Comparison of ENCODE assay signal across 1 cellular context in the genomic region with DNA sequence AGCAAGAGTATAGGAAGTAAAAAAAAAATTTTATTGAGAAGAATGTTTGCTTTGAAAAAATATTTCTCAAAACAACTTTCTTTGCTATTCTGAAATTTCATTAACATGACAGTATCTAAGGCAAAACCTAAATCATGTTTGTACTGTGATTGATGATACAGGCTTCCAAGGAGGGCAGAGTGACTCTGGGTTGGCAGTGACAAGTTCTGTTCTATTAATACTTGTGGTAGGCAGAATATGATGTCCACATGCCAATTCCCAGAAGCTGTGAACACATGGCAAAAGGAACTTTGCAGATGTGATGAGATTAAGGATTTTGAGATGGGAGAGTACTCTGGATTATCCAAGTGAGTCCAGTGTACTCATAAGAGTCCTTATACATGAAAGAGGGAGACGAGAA.
TF ChIP-seq lines count a peak whose summit lies in the region.

No MANE protein-coding gene starts in this region.

TF ChIP-seq in HEK293, 187 proteins besides CTCF, POLR2A, EP300 and RAD21:
- TF ChIP-seq ZNF629 (tag by site-specific recombination; IDR thresholded peaks at IDR 0.05), result no peak
- TF ChIP-seq, protein P1, sequence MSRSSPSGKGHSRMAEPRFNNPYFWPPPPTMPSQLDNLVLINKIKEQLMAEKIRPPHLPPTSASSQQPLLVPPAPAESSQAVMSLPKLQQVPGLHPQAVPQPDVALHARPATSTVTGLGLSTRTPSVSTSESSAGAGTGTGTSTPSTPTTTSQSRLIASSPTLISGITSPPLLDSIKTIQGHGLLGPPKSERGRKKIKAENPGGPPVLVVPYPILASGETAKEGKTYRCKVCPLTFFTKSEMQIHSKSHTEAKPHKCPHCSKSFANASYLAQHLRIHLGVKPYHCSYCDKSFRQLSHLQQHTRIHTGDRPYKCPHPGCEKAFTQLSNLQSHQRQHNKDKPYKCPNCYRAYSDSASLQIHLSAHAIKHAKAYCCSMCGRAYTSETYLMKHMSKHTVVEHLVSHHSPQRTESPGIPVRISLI (tag by site-specific recombination; IDR thresholded peaks at IDR 0.05), result 0 out of 2 replicates have a peak, but pooled peaks have one; percentile 17
- TF ChIP-seq ZNF624 (tag by site-specific recombination; IDR thresholded peaks at IDR 0.05), result no peak
